ENCODE assay signal across 8 cellular contexts in genomic region chr10:14602807-14603538, GRCh38.
DNase-seq lines count a peak whose midpoint lies in the region; TF ChIP-seq lines count a peak whose summit lies in the region.

No MANE protein-coding gene starts in this region.

- no peak overlapping the region for H2BK15ac ChIP-seq in neuronal stem cell (ENCODE audit: low read length)

- H3K9ac ChIP-seq in OCI-LY3 (ENCODE audit: low read length) (peak overlapping the region; percentile 96), neuronal stem cell (ENCODE audit: low read depth, low read length, poor library complexity) (no peak overlapping the region)

- H3K27me3 Mint-ChIP-seq in Caco-2 (ENCODE audit: insufficient read depth, unreplicated experiment) (no peaks in the 10 kb centered on the region), endothelial cell (ENCODE audit: unreplicated experiment) (peaks cover 14% of the 10 kb centered on the region)

- H2BK12ac ChIP-seq in neuronal stem cell (ENCODE audit: low read length): no peak overlapping the region

- peaks cover 62% of the 10 kb centered on the region for H3K79me2 ChIP-seq in OCI-LY3 (ENCODE audit: low read length)

- no peak overlapping the region for H3K18ac ChIP-seq in neuronal stem cell (ENCODE audit: low read length)

- peaks cover 49% of the 10 kb centered on the region for H4K20me1 ChIP-seq in OCI-LY3 (ENCODE audit: insufficient read depth, low read length)

- H3K36me3 Mint-ChIP-seq in Caco-2 (ENCODE audit: insufficient read depth, unreplicated experiment) (peaks cover 58% of the 10 kb centered on the region), endothelial cell (ENCODE audit: low read depth, unreplicated experiment) (peaks cover 55% of the 10 kb centered on the region)

- POLR2A ChIA-PET in Caco-2 (lab: Charles Lee): no interaction called here

- H3K9me3 Mint-ChIP-seq in Caco-2 (ENCODE audit: unreplicated experiment): no peaks in the 10 kb centered on the region
- no peaks in the 10 kb centered on the region for H3K9me3 Mint-ChIP-seq in endothelial cell (ENCODE audit: unreplicated experiment)

- no peak for DNase-seq in Caco-2
- DNase-seq in endothelial cell (ENCODE audit: low spot score): no peak
- no peak for DNase-seq in neuronal stem cell (ENCODE audit: low spot score)
- no peak for DNase-seq in NCI-H2227 (lab: John Stamatoyannopoulos, UW; ENCODE audit: unreplicated experiment)
- DNase-seq in GM20000 (ENCODE audit: low spot score): no peak
- DNase-seq in SW 1271 (lab: John Stamatoyannopoulos, UW): no peak
- DNase-seq in SHP77 treated with DMSO at 0.1 percent for 48 hours (lab: John Stamatoyannopoulos, UW): no peak

- peak overlapping the region; percentile 49 for H3K4me3 ChIP-seq in Caco-2 (ENCODE audit: low read depth, low read length)
- H3K4me3 ChIP-seq in OCI-LY3 (ENCODE audit: low read length): peak overlapping the region; percentile 100
- peak overlapping the region; percentile 88 to 91 for H3K4me3 ChIP-seq in neuronal stem cell (ENCODE audit: low read length in 2 of 2)

- peaks cover 16% of the 10 kb centered on the region for H3K36me3 ChIP-seq in Caco-2 (ENCODE audit: control insufficient read depth, insufficient read depth, low read length)
- peaks cover 33% of the 10 kb centered on the region for H3K36me3 ChIP-seq in OCI-LY3 (replicated peaks; ENCODE audit: low read depth, low read length)
- H3K36me3 ChIP-seq in neuronal stem cell (replicated peaks in 1 of 2; ENCODE audit: control insufficient read depth in 2 of 2, insufficient read depth in 2 of 2, low read length in 2 of 2): peaks cover 4 to 42% of the 10 kb centered on the region in 2 donors

- H3K23ac ChIP-seq in neuronal stem cell (ENCODE audit: low read depth, low read length, poor library complexity): no peak overlapping the region

- no peak overlapping the region for H2AK5ac ChIP-seq in neuronal stem cell (ENCODE audit: low read depth, low read length)

- TF ChIP-seq CTCF in Caco-2 (IDR thresholded peaks at IDR 0.05; ENCODE audit: insufficient read depth in 1 of 2, low read depth in 1 of 2, low read length in 1 of 2, severe bottlenecking in 1 of 2, unreplicated experiment in 1 of 2) (no peak), OCI-LY3 (IDR thresholded peaks at IDR 0.05; ENCODE audit: low read depth, low read length) (no peak), endothelial cell (IDR thresholded peaks at IDR 0.05; ENCODE audit: unreplicated experiment) (no peak), GM20000 (IDR thresholded peaks at IDR 0.05; ENCODE audit: extremely low read depth, missing control alignments) (no peak)

- H3K4me2 ChIP-seq in OCI-LY3 (ENCODE audit: low read length): peak overlapping the region; percentile 82
- peak overlapping the region; percentile 50 for H3K4me2 ChIP-seq in neuronal stem cell (ENCODE audit: insufficient read depth, low read length, poor library complexity, severe bottlenecking)

- no peak overlapping the region for H2AFZ ChIP-seq in OCI-LY3 (ENCODE audit: low read depth, low read length)
- peak overlapping the region; percentile 83 for H2AFZ ChIP-seq in neuronal stem cell (ENCODE audit: low read length)

- no peak overlapping the region for H2BK120ac ChIP-seq in neuronal stem cell (ENCODE audit: low read depth, low read length)

- CTCF ChIA-PET in Caco-2 (lab: Charles Lee): no interaction called here

- H3K9me3 ChIP-seq in Caco-2 (no peaks in the 10 kb centered on the region), OCI-LY3 (ENCODE audit: insufficient read depth, low read length) (no peaks in the 10 kb centered on the region; the same call in 1 of the 2 replicates), neuronal stem cell (replicated peaks in 1 of 2; ENCODE audit: control insufficient read depth in 2 of 2, insufficient read depth in 1 of 2, low read depth in 1 of 2, low read length in 2 of 2) (peaks cover 0 to 10% of the 10 kb centered on the region in 2 donors)

- H3K27ac Mint-ChIP-seq in Caco-2 (ENCODE audit: unreplicated experiment) (peak overlapping the region; percentile 89), endothelial cell (ENCODE audit: unreplicated experiment) (peak overlapping the region; percentile 97)

- no TSS peak for BruUV-seq in Caco-2 (replicated peaks; lab: Mats Ljungman, UMichigan)

- H3K4me1 ChIP-seq in Caco-2: peaks cover 44% of the 10 kb centered on the region
- H3K4me1 ChIP-seq in OCI-LY3 (ENCODE audit: low read length): peaks cover 70% of the 10 kb centered on the region
- H3K4me1 ChIP-seq in neuronal stem cell (ENCODE audit: control insufficient read depth in 2 of 2, insufficient read depth in 1 of 2, low read depth in 1 of 2, low read length in 2 of 2): peaks cover 6% of the 10 kb centered on the region in 2 donors

- H3K4ac ChIP-seq in neuronal stem cell (ENCODE audit: low read length): no peak overlapping the region

- H3K27ac ChIP-seq in OCI-LY3 (ENCODE audit: low read length) (peak overlapping the region; percentile 64), neuronal stem cell (replicated peaks; ENCODE audit: low read length) (no peak overlapping the region)

- no peak overlapping the region for H2BK5ac ChIP-seq in neuronal stem cell (ENCODE audit: low read length)

- no peaks in the 10 kb centered on the region for H3K27me3 ChIP-seq in Caco-2 (replicated peaks; ENCODE audit: control insufficient read depth, insufficient read depth, low read length)
- no peaks in the 10 kb centered on the region for H3K27me3 ChIP-seq in OCI-LY3 (ENCODE audit: low read depth, low read length)
- peaks cover 0 to 20% (median 2%) of the 10 kb centered on the region in 3 experiments for H3K27me3 ChIP-seq in neuronal stem cell (ENCODE audit: control insufficient read depth in 3 of 3, insufficient read depth in 3 of 3, low read depth in 1 of 3, low read length in 3 of 3)

- H3K79me1 ChIP-seq in neuronal stem cell (ENCODE audit: low read depth, low read length): peaks cover 6% of the 10 kb centered on the region

- H3K4me1 Mint-ChIP-seq in Caco-2 (ENCODE audit: low read depth, unreplicated experiment) (peaks cover 42% of the 10 kb centered on the region), endothelial cell (ENCODE audit: unreplicated experiment) (peaks cover 57% of the 10 kb centered on the region)

- H3K14ac ChIP-seq in neuronal stem cell (ENCODE audit: low read length): no peak overlapping the region

- no peak overlapping the region for H4K91ac ChIP-seq in neuronal stem cell (ENCODE audit: low read depth, low read length, poor library complexity)

- no peak overlapping the region for H4K8ac ChIP-seq in neuronal stem cell (ENCODE audit: low read depth, low read length)

- intact Hi-C loops in Caco-2 (cut with micrococcal nuclease; ENCODE audit: unreplicated experiment): loop anchor here (2.0 to 5.0 kb wide), 6 partner anchors 49 to 234 kb away; partner anchors contain the start of genes CDNF, HSPA14 and MSANTD7

- peak overlapping the region; percentile 98 for H3K4me3 Mint-ChIP-seq in Caco-2 (ENCODE audit: unreplicated experiment)
- peak overlapping the region; percentile 100 for H3K4me3 Mint-ChIP-seq in endothelial cell (ENCODE audit: unreplicated experiment)

- WGBS in neuronal stem cell (ENCODE audit: extremely low coverage in 2 of 2, insufficient read length in 2 of 2, insufficient replicate concordance in 1 of 2), 2 donors: no CpG with 5 or more reads among the region's 9 CpGs

Comparison
In these comparisons a context has a peak if more than half of its experiments do, and no peak if none do; other contexts are left out.
1. H3K4me3 ChIP-seq: peak in every context shown above with its lines; median percentile 100 in OCI-LY3; 90 in neuronal stem cell; 49 in Caco-2.